In the genomic region with DNA sequence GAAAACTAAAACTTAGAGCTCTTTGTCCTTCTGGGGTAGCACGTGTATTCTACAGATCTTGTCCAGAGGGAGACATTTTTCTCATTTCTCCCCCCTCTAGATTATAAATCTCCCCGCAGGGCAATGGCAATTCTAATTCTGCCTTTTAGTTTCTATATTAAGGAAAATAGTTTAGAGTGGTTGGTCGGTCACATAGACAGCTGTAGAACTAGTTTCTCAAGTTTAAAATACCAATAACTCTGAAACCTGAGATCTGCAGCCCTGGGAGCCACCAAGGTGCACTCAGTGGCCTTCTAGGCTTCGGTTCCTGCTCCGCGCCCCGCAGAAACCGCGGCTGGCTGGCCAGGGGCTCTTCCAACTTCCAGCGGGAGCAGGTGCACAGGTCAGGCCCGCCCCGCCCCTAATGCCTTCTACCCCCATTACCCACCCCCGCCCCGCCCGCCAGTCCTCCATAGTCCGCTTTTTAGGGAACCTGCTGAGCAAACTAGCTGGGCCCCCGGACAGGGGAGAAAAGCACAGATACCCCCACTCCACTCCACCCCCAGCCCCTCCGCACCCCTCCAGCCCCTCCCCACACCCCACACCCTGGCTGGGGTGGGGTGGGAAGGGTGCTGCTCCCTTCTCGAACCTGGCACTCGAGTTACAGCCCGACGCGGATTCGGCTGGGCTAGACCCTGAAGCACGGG, we compare ENCODE assay signal across 8 cellular contexts. TPM values are rescaled to one million over a fixed set of nuclear protein-coding genes. Genes with fewer than 3 reads are reported as not detected.
A peak's percentile ranks its signal among the peaks of the same experiment; 100 is the strongest.
DNase-seq lines count a peak whose midpoint lies in the region; ATAC-seq and TF ChIP-seq lines count a peak whose summit lies in the region.

No MANE protein-coding gene starts in this region.

- no peak for TF ChIP-seq EP300 in gastroesophageal sphincter (IDR thresholded peaks at IDR 0.05)

- peak overlapping the region; percentile 93 for H3K4me3 Mint-ChIP-seq in activated T-cell treated with anti-CD3 and anti-CD28 coated beads, Interleukin-2, amount 50 U/mL, for 4 hours

- peak; percentile 18 for DNase-seq in activated T-cell treated with anti-CD3 and anti-CD28 coated beads for 48 hours (ENCODE audit: low read depth)
- no peak for DNase-seq in activated T-cell treated with anti-CD3 and anti-CD28 coated beads, Interleukin-2, amount 50 U/mL, for 48 hours
- no peak for DNase-seq in activated T-cell treated with anti-CD3 and anti-CD28 coated beads, Interleukin-2, amount 50 U/mL, for 4 hours
- no peak for DNase-seq in kidney tubule cell (ENCODE audit: low spot score)

- TF ChIP-seq CTCF in Loucy (conservative IDR thresholded peaks at IDR 0.05; ENCODE audit: low read length): peak; percentile 25; the same call in 1 of the 2 replicates
- no peak for TF ChIP-seq CTCF in gastroesophageal sphincter (IDR thresholded peaks at IDR 0.05)

- H3K9ac ChIP-seq in Loucy (ENCODE audit: low read depth, low read length, poor library complexity, severe bottlenecking) (peak overlapping the region; percentile 92), rectal smooth muscle tissue (ENCODE audit: low read length) (peak overlapping the region; percentile 57)

- H3K4me1 Mint-ChIP-seq in activated T-cell treated with anti-CD3 and anti-CD28 coated beads, Interleukin-2, amount 50 U/mL, for 4 hours (ENCODE audit: low read depth): peaks cover 66% of the 10 kb centered on the region

- peaks cover 26% of the 10 kb centered on the region for H4K20me1 ChIP-seq in Loucy (ENCODE audit: insufficient read depth, low read length, poor library complexity, severe bottlenecking)

- H3K4me2 ChIP-seq in Loucy (ENCODE audit: low read depth, low read length, poor library complexity, severe bottlenecking): peak overlapping the region; percentile 71

- TF ChIP-seq POLR2A in gastroesophageal sphincter (IDR thresholded peaks at IDR 0.05): no peak

- H3K9me3 ChIP-seq in Loucy (ENCODE audit: insufficient read depth, low read depth, low read length) (peaks cover 5% of the 10 kb centered on the region), gastroesophageal sphincter (peaks cover 0 to 9% (median 0%) of the 10 kb centered on the region in 3 donors)

- WGBS in gastroesophageal sphincter (ENCODE audit: low coverage in 1 of 2), 2 donors: 8 to 9% methylated on average over 3 of the region's 25 CpGs

- no peaks in the 10 kb centered on the region for H3K9me2 ChIP-seq in Loucy (replicated peaks; ENCODE audit: low read depth, low read length)

- H3K4me1 ChIP-seq in Loucy (ENCODE audit: insufficient read depth, low read length, poor library complexity, severe bottlenecking) (peaks cover 38% of the 10 kb centered on the region), gastroesophageal sphincter (peaks cover 0 to 32% (median 5%) of the 10 kb centered on the region in 3 donors), rectal smooth muscle tissue (ENCODE audit: control insufficient read depth, insufficient read depth, low read length) (peaks cover 5% of the 10 kb centered on the region)

- H3K27me3 ChIP-seq in Loucy (ENCODE audit: insufficient read depth, low read length, poor library complexity, severe bottlenecking) (peaks cover 24% of the 10 kb centered on the region), gastroesophageal sphincter (peaks cover 37% of the 10 kb centered on the region), rectal smooth muscle tissue (ENCODE audit: control insufficient read depth, insufficient read depth, low read length) (no peaks in the 10 kb centered on the region)

- ATAC-seq in activated T-cell treated with anti-CD3 and anti-CD28 coated beads, Interleukin-2, amount 50 U/mL, for 4 hours: peak in 1 of 2 donors; percentile 7
- ATAC-seq in gastroesophageal sphincter: peak; percentile 19
- no peak for ATAC-seq in HG03025 (IDR thresholded peaks at IDR 0.05; ENCODE audit: low FRiP score, unreplicated experiment)

- H3K27me3 Mint-ChIP-seq in activated T-cell treated with anti-CD3 and anti-CD28 coated beads, Interleukin-2, amount 50 U/mL, for 4 hours (ENCODE audit: low read depth): no peaks in the 10 kb centered on the region

- H3K36me3 Mint-ChIP-seq in activated T-cell treated with anti-CD3 and anti-CD28 coated beads, Interleukin-2, amount 50 U/mL, for 4 hours (ENCODE audit: insufficient read depth): peaks cover 16% of the 10 kb centered on the region

- peak overlapping the region; percentile 71 for H2AFZ ChIP-seq in Loucy (ENCODE audit: low read length)

- peak overlapping the region; percentile 79 for H3K4me3 ChIP-seq in Loucy (ENCODE audit: low read length, poor library complexity, severe bottlenecking)
- H3K4me3 ChIP-seq in gastroesophageal sphincter: peak overlapping the region; percentile 36 to 62
- H3K4me3 ChIP-seq in rectal smooth muscle tissue (ENCODE audit: low read length): peak overlapping the region; percentile 71

- H3K79me2 ChIP-seq in Loucy (ENCODE audit: insufficient read depth, low read length): peaks cover 57% of the 10 kb centered on the region

- H3F3A ChIP-seq in Loucy (ENCODE audit: low read depth): peaks cover 10% of the 10 kb centered on the region; the same call in 1 of the 2 replicates

- H3K27ac ChIP-seq in gastroesophageal sphincter (peak overlapping the region; percentile 35 to 93 (median 87)), rectal smooth muscle tissue (ENCODE audit: low read depth, low read length) (peak overlapping the region; percentile 97)

- H3K36me3 ChIP-seq in Loucy (ENCODE audit: insufficient read depth, low read length): peaks cover 7% of the 10 kb centered on the region
- peaks cover 0 to 3% of the 10 kb centered on the region in 2 donors for H3K36me3 ChIP-seq in gastroesophageal sphincter
- H3K36me3 ChIP-seq in rectal smooth muscle tissue (ENCODE audit: control insufficient read depth, insufficient read depth, low read length): no peaks in the 10 kb centered on the region

- peaks cover 17% of the 10 kb centered on the region for H3K9me3 Mint-ChIP-seq in activated T-cell treated with anti-CD3 and anti-CD28 coated beads, Interleukin-2, amount 50 U/mL, for 4 hours

RNA-seq across cellular contexts. Expression of gene SLFN11, which starts 0.4 kb away (rescaled TPM):
- total RNA-seq in activated T-cell treated with anti-CD3 and anti-CD28 coated beads, Interleukin-2, amount 50 U/mL, for 4 hours: 10 to 100 TPM; 13.4 to 17.0 (median 16.8) TPM
- 10 to 100 TPM; 17.1 to 25.7 (median 22.2) TPM for total RNA-seq in gastroesophageal sphincter

RNA-seq across cellular contexts. Expression of gene SLFN12, which starts 59.3 kb away (rescaled TPM):
- total RNA-seq in activated T-cell treated with anti-CD3 and anti-CD28 coated beads, Interleukin-2, amount 50 U/mL, for 4 hours: 1 to 10 TPM in 2 of 3 donors, under 1 TPM in 1; 0.81 to 2.0 (median 1.1) TPM
- total RNA-seq in gastroesophageal sphincter: 10 to 100 TPM in 1 of 4 donors, 1 to 10 TPM in 3; 3.6 to 10.2 (median 6.9) TPM
